ENCODE assay signal across 1 cellular context in the genomic region with DNA sequence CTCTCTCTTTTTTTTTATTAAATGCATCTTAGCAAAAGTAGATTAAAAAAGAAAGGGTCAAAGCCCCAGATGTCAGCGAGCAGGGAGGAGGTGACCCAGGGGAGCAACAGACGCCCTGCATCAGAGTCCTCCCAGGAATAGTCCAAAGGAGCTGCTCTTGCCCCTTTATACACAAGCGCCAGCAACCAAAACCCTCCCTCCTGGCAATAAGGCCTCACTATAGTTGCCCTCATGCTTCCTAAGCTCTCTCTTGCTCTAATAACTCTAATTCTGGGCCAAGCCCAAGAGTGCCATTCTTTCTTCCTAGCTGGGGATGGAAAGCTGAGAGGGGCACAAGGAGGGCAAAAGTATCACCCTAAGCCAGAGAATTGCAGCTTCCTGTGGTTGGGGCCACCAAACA.
TF ChIP-seq lines count a peak whose summit lies in the region.

No MANE protein-coding gene starts in this region.

TF ChIP-seq in GM12878, 131 proteins besides CTCF, POLR2A, EP300 and RAD21:
- TF ChIP-seq POLR2AphosphoS2 (IDR thresholded peaks at IDR 0.05; ENCODE audit: low read depth, low read length) = no peak
- no peak for TF ChIP-seq SMC3 (IDR thresholded peaks at IDR 0.05; ENCODE audit: borderline replicate concordance, low read length)
- no peak for TF ChIP-seq ZZZ3 (IDR thresholded peaks at IDR 0.05; ENCODE audit: control insufficient read depth, insufficient read length, low read depth)
- no peak for TF ChIP-seq JUND (IDR thresholded peaks at IDR 0.05; ENCODE audit: low read depth, low read length)
- TF ChIP-seq, protein P1, sequence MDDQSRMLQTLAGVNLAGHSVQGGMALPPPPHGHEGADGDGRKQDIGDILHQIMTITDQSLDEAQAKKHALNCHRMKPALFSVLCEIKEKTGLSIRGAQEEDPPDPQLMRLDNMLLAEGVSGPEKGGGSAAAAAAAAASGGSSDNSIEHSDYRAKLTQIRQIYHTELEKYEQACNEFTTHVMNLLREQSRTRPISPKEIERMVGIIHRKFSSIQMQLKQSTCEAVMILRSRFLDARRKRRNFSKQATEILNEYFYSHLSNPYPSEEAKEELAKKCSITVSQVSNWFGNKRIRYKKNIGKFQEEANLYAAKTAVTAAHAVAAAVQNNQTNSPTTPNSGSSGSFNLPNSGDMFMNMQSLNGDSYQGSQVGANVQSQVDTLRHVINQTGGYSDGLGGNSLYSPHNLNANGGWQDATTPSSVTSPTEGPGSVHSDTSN (IDR thresholded peaks at IDR 0.05; ENCODE audit: insufficient replicate concordance, low read depth, low read length) = no peak
- TF ChIP-seq, protein P2, sequence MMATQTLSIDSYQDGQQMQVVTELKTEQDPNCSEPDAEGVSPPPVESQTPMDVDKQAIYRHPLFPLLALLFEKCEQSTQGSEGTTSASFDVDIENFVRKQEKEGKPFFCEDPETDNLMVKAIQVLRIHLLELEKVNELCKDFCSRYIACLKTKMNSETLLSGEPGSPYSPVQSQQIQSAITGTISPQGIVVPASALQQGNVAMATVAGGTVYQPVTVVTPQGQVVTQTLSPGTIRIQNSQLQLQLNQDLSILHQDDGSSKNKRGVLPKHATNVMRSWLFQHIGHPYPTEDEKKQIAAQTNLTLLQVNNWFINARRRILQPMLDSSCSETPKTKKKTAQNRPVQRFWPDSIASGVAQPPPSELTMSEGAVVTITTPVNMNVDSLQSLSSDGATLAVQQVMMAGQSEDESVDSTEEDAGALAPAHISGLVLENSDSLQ (IDR thresholded peaks at IDR 0.05) = no peak
- TF ChIP-seq FOXM1 (IDR thresholded peaks at IDR 0.05; ENCODE audit: low read depth, low read length) = no peak
- TF ChIP-seq NRF1 (conservative IDR thresholded peaks at IDR 0.05; ENCODE audit: low read depth, low read length) = no peak
- TF ChIP-seq, protein P3, sequence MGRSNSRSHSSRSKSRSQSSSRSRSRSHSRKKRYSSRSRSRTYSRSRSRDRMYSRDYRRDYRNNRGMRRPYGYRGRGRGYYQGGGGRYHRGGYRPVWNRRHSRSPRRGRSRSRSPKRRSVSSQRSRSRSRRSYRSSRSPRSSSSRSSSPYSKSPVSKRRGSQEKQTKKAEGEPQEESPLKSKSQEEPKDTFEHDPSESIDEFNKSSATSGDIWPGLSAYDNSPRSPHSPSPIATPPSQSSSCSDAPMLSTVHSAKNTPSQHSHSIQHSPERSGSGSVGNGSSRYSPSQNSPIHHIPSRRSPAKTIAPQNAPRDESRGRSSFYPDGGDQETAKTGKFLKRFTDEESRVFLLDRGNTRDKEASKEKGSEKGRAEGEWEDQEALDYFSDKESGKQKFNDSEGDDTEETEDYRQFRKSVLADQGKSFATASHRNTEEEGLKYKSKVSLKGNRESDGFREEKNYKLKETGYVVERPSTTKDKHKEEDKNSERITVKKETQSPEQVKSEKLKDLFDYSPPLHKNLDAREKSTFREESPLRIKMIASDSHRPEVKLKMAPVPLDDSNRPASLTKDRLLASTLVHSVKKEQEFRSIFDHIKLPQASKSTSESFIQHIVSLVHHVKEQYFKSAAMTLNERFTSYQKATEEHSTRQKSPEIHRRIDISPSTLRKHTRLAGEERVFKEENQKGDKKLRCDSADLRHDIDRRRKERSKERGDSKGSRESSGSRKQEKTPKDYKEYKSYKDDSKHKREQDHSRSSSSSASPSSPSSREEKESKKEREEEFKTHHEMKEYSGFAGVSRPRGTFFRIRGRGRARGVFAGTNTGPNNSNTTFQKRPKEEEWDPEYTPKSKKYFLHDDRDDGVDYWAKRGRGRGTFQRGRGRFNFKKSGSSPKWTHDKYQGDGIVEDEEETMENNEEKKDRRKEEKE (IDR thresholded peaks at IDR 0.05) = no peak
